8 cellular contexts compared by ENCODE assay signal in the genomic region with DNA sequence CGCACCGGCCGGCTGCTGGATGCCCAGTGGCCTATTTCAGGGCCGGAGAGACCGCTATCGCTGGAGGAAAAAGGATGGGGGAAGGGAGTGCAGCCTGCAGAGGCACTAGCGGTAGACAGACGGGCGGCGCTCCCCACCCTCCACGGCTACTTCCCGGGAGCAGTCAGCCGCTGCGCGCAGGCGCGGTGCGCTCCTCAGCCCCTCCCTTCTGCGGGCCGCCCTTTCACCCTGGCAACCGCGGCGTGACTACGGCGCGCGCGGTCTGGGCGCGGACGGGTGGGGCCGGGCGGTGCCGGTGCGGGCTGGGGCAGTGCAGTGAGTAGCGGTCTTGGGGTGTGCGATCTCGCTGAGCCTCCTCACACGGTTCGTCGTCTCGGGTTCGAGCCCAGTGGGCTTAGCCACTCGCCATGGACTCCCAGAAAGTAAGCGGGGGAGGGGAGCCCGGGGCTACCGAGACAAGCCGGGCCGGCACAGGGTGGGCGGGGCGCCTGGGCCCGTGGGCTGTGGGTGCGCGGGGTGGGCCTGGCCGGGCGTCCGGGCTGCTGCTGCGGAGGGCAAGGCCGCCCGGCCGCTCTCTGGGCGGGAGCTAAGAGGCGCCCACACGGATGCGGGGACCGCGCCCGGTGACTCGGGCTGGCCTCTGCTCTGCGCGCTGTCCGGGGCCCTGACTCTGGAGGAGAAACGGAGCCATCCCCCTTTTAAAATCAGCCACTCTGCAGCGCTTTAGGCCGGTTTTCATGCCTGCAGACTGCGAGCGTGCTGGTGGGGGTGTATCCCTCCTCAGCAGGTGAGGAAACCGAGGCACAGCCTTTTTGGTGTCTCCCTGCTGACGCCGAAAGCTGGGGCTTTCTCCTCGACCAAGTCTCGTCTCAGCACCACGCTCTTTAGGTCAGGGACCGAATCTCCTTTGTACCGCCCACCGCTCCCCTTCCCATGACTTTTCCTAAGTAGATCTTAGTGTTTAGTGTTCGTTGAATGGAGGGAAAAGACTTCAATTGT. TPM values are rescaled to one million over a fixed set of nuclear protein-coding genes. Genes with fewer than 3 reads are reported as not detected.
DNase-seq lines count a peak whose midpoint lies in the region; ATAC-seq, FAIRE-seq and TF ChIP-seq lines count a peak whose summit lies in the region.

FSD1L (plus strand) TSS at position 221 of the 999 bp plus-strand sequence; CDS start at position 408, 187 bp downstream.

- H3K27ac Mint-ChIP-seq in T-helper 2 cell treated with Interferon-gamma antibody and Interleukin-4, amounts not matched to agents 5 μg/mL and 100 μg/mL, for 36 hours: peak within 1 kb of the TSS; percentile 49
- H3K27ac Mint-ChIP-seq in astrocyte (ENCODE audit: unreplicated experiment): peak within 1 kb of the TSS; percentile 75

- H3K4me2 ChIP-seq in astrocyte (ENCODE audit: low read length): peak within 1 kb of the TSS; percentile 99

- peak within 1 kb of the TSS; percentile 90 for H2AFZ ChIP-seq in astrocyte (ENCODE audit: low read depth, low read length)

- no peaks in the 10 kb centered on the region for H3K36me3 Mint-ChIP-seq in T-helper 2 cell treated with Interferon-gamma antibody and Interleukin-4, amounts not matched to agents 5 μg/mL and 100 μg/mL, for 36 hours (ENCODE audit: low read depth)
- H3K36me3 Mint-ChIP-seq in astrocyte (ENCODE audit: low read depth, unreplicated experiment): no peaks in the 10 kb centered on the region

- H4K20me1 ChIP-seq in astrocyte (ENCODE audit: insufficient read depth, low read length): peaks cover 21% of the 10 kb centered on the region

- peak within 1 kb of the TSS; percentile 96 for H3K27ac ChIP-seq in astrocyte (ENCODE audit: low read depth, low read length)

- H3K9me3 Mint-ChIP-seq in T-helper 2 cell treated with Interferon-gamma antibody and Interleukin-4, amounts not matched to agents 5 μg/mL and 100 μg/mL, for 36 hours: no peaks in the 10 kb centered on the region
- no peaks in the 10 kb centered on the region for H3K9me3 Mint-ChIP-seq in astrocyte (ENCODE audit: unreplicated experiment)

- H3K27me3 Mint-ChIP-seq in T-helper 2 cell treated with Interferon-gamma antibody and Interleukin-4, amounts not matched to agents 5 μg/mL and 100 μg/mL, for 36 hours (ENCODE audit: low read depth): peaks cover 20% of the 10 kb centered on the region
- no peaks in the 10 kb centered on the region for H3K27me3 Mint-ChIP-seq in astrocyte (ENCODE audit: low read depth, unreplicated experiment)

- peak; percentile 90 for ATAC-seq in HG02943 (IDR thresholded peaks at IDR 0.05; ENCODE audit: low read depth, unreplicated experiment)

- H3K36me3 ChIP-seq in astrocyte (ENCODE audit: insufficient read depth, low read length): no peaks in the 10 kb centered on the region

- no peaks in the 10 kb centered on the region for H3K9me3 ChIP-seq in astrocyte (ENCODE audit: insufficient read depth, low read depth, low read length)

- peak; percentile 88 for DNase-seq in GM18507 (ENCODE audit: extremely low spot score, insufficient read length, low read depth)
- peak; percentile 67 for DNase-seq in NCI-H1694 treated with DMSO at 0.1 percent for 48 hours (lab: John Stamatoyannopoulos, UW)
- peak; percentile 82 for DNase-seq in T-helper 2 cell treated with Interferon-gamma antibody and Interleukin-4, amounts not matched to agents 5 μg/mL and 100 μg/mL, for 36 hours (ENCODE audit: low spot score)
- DNase-seq in astrocyte (ENCODE audit: low read depth): peak; percentile 82
- DNase-seq in hippocampal formation (lab: John Stamatoyannopoulos, UW): peak; percentile 89 to 94
- peak; percentile 82 for DNase-seq in retinal pigment epithelial cell (ENCODE audit: low read depth)
- no peak for DNase-seq in OCI-M2 (lab: John Stamatoyannopoulos, UW; ENCODE audit: unreplicated experiment)

- H3K4me3 ChIP-seq in astrocyte (ENCODE audit: insufficient read depth, low read depth, low read length) (peak within 1 kb of the TSS; percentile 94), retinal pigment epithelial cell (ENCODE audit: low read length) (peak within 1 kb of the TSS; percentile 86)

- TF ChIP-seq CTCF in astrocyte (IDR thresholded peaks at IDR 0.05; ENCODE audit: insufficient read depth, low read depth, low read length) (no peak), retinal pigment epithelial cell (conservative IDR thresholded peaks at IDR 0.05; ENCODE audit: low read depth, low read length) (peak; percentile 56)

- H3K4me1 Mint-ChIP-seq in T-helper 2 cell treated with Interferon-gamma antibody and Interleukin-4, amounts not matched to agents 5 μg/mL and 100 μg/mL, for 36 hours (ENCODE audit: low read depth): peaks cover 23% of the 10 kb centered on the region
- H3K4me1 Mint-ChIP-seq in astrocyte (ENCODE audit: low read depth, unreplicated experiment): peaks cover 20% of the 10 kb centered on the region

- H3K79me2 ChIP-seq in astrocyte (ENCODE audit: insufficient read depth, low read length): peaks cover 47% of the 10 kb centered on the region

- FAIRE-seq in GM18507 (lab: Jason Lieb, UNC): peak; percentile 89
- FAIRE-seq in astrocyte (lab: Jason Lieb, UNC): no peak

- peaks cover 9% of the 10 kb centered on the region for H3K4me1 ChIP-seq in astrocyte (ENCODE audit: insufficient read depth, low read length)

- peak within 1 kb of the TSS; percentile 99 for H3K9ac ChIP-seq in astrocyte (ENCODE audit: low read length)

- peak within 1 kb of the TSS; percentile 84 for H3K4me3 Mint-ChIP-seq in T-helper 2 cell treated with Interferon-gamma antibody and Interleukin-4, amounts not matched to agents 5 μg/mL and 100 μg/mL, for 36 hours
- H3K4me3 Mint-ChIP-seq in astrocyte (ENCODE audit: unreplicated experiment): peak within 1 kb of the TSS; percentile 87

- H3K27me3 ChIP-seq in astrocyte (ENCODE audit: insufficient read depth, low read length): no peaks in the 10 kb centered on the region

RNA-seq across cellular contexts. Expression of gene FSD1L, which starts in this region (rescaled TPM):
- total RNA-seq in astrocyte: 4.7 and 7.0 TPM in 2 replicates
